Comparison of ENCODE assay signal across 9 cellular contexts in genomic region chrX:1027133-1027532, GRCh38.
DNase-seq lines count a peak whose midpoint lies in the region; ATAC-seq and TF ChIP-seq lines count a peak whose summit lies in the region.
"Had no signal": no experiment of that assay in that cellular context is flagged by ENCODE, and none has a peak within 500 bp of the region (broad histone marks: within the 10 kb centered on the region; RNA-seq: fewer than 3 reads in every experiment).

No MANE protein-coding gene starts in this region.

- ATAC-seq in GM21447 (IDR thresholded peaks at IDR 0.05; ENCODE audit: unreplicated experiment), result peak; percentile 30
- ATAC-seq in HG03280 (IDR thresholded peaks at IDR 0.05; ENCODE audit: unreplicated experiment), result no peak

- no peak for TF ChIP-seq CTCF in GM10266 (IDR thresholded peaks at IDR 0.05; ENCODE audit: control insufficient read depth, insufficient read depth, low read depth, missing control alignments)

- peak; percentile 35 for DNase-seq in GM10266 (ENCODE audit: extremely low spot score)
- DNase-seq in NOMO-1 (lab: John Stamatoyannopoulos, UW; ENCODE audit: unreplicated experiment in 2 of 2), result peak; percentile 29 to 53
- peak; percentile 10 for DNase-seq in islet precursor cell
- DNase-seq in NAMALWA (ENCODE audit: low spot score), result no peak
- DNase-seq in NK-92 treated with Interleukin-12 subunit alpha and Interleukin-12 subunit beta, amount 100 ng/mL, for 24 hours (lab: John Stamatoyannopoulos, UW), result no peak
- no peak for DNase-seq in SHP77 (lab: John Stamatoyannopoulos, UW)
- DNase-seq: NCI-H82 had no signal

Comparison
In these comparisons a context has a peak if more than half of its experiments do, and no peak if none do; other contexts are left out.
1. DNase-seq: peak in GM10266 (single experiment), NOMO-1 (2 of 2) and islet precursor cell (single experiment); none in NAMALWA (single experiment), NK-92 treated with Interleukin-12 subunit alpha and Interleukin-12 subunit beta, amount 100 ng/mL, for 24 hours (single experiment) and SHP77 (0 of 2).